8 cellular contexts compared by ENCODE assay signal in genomic region chr11:46392421-46393230, GRCh38. TPM values are rescaled to one million over a fixed set of nuclear protein-coding genes. Genes with fewer than 3 reads are reported as not detected.
DNase-seq lines count a peak whose midpoint lies in the region; ATAC-seq, FAIRE-seq and TF ChIP-seq lines count a peak whose summit lies in the region.

No MANE protein-coding gene starts in this region.

- no peaks in the 10 kb centered on the region for H3K9me1 ChIP-seq in keratinocyte (ENCODE audit: control insufficient read depth, extremely low read depth, insufficient read depth, low read length)

- peak overlapping the region; percentile 75 for H3K4me2 ChIP-seq in keratinocyte (ENCODE audit: control insufficient read depth, extremely low read depth, insufficient read depth, low read depth, low read length)

- no peak for TF ChIP-seq CTCF in keratinocyte (optimal IDR thresholded peaks at IDR 0.05 in 1 of 3, IDR thresholded peaks at IDR 0.05 in 1 of 3, conservative IDR thresholded peaks at IDR 0.05 in 1 of 3; ENCODE audit: extremely low read depth in 1 of 3, insufficient read depth in 2 of 3, low read length in 3 of 3)

- no peaks in the 10 kb centered on the region for H3K79me2 ChIP-seq in keratinocyte (ENCODE audit: control insufficient read depth, insufficient read depth, low read length)

- H3K27me3 ChIP-seq in keratinocyte (ENCODE audit: control insufficient read depth, extremely low read depth, insufficient read depth, low read length): peaks cover 58% of the 10 kb centered on the region

- peaks cover 7 to 11% of the 10 kb centered on the region in 2 experiments for H3K36me3 ChIP-seq in keratinocyte (ENCODE audit: control insufficient read depth in 2 of 2, extremely low read depth in 1 of 2, insufficient read depth in 2 of 2, low read length in 2 of 2)

- no peak overlapping the region for H3K9ac ChIP-seq in keratinocyte (ENCODE audit: control insufficient read depth, extremely low read depth, insufficient read depth, low read length)

- peaks cover 13% of the 10 kb centered on the region for H3K4me1 ChIP-seq in keratinocyte (ENCODE audit: control insufficient read depth, extremely low read depth, insufficient read depth, low read length)

- dilution Hi-C loops in keratinocyte (cut with MboI; ENCODE audit: extremely low pct_ligation_motif_present, low sequenced_read_pairs): no loop called here

- ATAC-seq in GM21529 (IDR thresholded peaks at IDR 0.05; ENCODE audit: unreplicated experiment) (peak; percentile 67), GM18873 (IDR thresholded peaks at IDR 0.05; ENCODE audit: low FRiP score, unreplicated experiment) (no peak)

- peak overlapping the region; percentile 24 to 34 (median 25) for H3K4me3 ChIP-seq in keratinocyte (ENCODE audit: control insufficient read depth in 2 of 3, extremely low read depth in 1 of 3, insufficient read depth in 2 of 3, low read depth in 1 of 3, low read length in 3 of 3)

- no peaks in the 10 kb centered on the region for H3K9me3 ChIP-seq in keratinocyte (ENCODE audit: control insufficient read depth, low read depth, low read length)

- H4K20me1 ChIP-seq in keratinocyte (ENCODE audit: control insufficient read depth, extremely low read depth, insufficient read depth, low read length): peaks cover 8% of the 10 kb centered on the region

- DNase-seq in COLO829 (ENCODE audit: low spot score) (peak; percentile 87), LHCN-M2 (ENCODE audit: low read depth) (peak; percentile 70), keratinocyte (ENCODE audit: low read depth, low spot score) (peak; percentile 21)
- DNase-seq in activated CD4-positive, CD25-positive, alpha-beta regulatory T cell (lab: John Stamatoyannopoulos, UW): peak; percentile 51 to 61 (median 57)
- DNase-seq in central memory CD4-positive, alpha-beta T cell: peak; percentile 72
- peak; percentile 49 to 63 for DNase-seq in stimulated activated CD4-positive, alpha-beta T cell treated with anti-CD3 and anti-CD28 coated beads, Interleukin-12 subunit alpha, Interleukin-12 subunit beta, amount 100 ng/mL, for 24 hours (ENCODE audit: low read depth in 2 of 2)

- no peak for FAIRE-seq in keratinocyte (lab: Jason Lieb, UNC)

- no peak overlapping the region for H2AFZ ChIP-seq in keratinocyte (ENCODE audit: control insufficient read depth, low read length)

- H3K27ac ChIP-seq in keratinocyte (ENCODE audit: control insufficient read depth, insufficient read depth, low read length): no peak overlapping the region

RNA-seq across cellular contexts. Expression of gene CHRM4, which starts 1.1 kb away (rescaled TPM):
- 0.19 and 0.29 TPM in 2 replicates for total RNA-seq in LHCN-M2 (2014; rRNA removed)
- polyA plus RNA-seq in LHCN-M2 (2012): 0.15 TPM
- polyA plus RNA-seq in keratinocyte: 0.06 TPM in 1 of 3 replicates, not detected in the others
- polyA plus RNA-seq in keratinocyte (2011; ENCODE audit: low read depth): not detected
- not detected in 2 replicates for polyA plus RNA-seq in keratinocyte (2011; cell fraction: cytosol; rRNA removed)
- 0.10 and 0.21 TPM in 2 replicates for polyA plus RNA-seq in keratinocyte (2011; cell fraction: nucleus; rRNA removed)
- 0.17 TPM in 1 of 2 replicates, not detected in the other for polyA plus RNA-seq in keratinocyte (2012; ENCODE audit: low replicate concordance)
- polyA minus RNA-seq in keratinocyte: 0.42 TPM in 1 of 3 replicates, not detected in the others
- polyA minus RNA-seq in keratinocyte (2011; cell fraction: cytosol; rRNA and poly(A)+ RNA removed): not detected
- 0.42 TPM in 1 of 2 replicates, not detected in the other for polyA minus RNA-seq in keratinocyte (2011; cell fraction: nucleus; rRNA and poly(A)+ RNA removed)

RNA-seq across cellular contexts. Expression of gene MDK, which starts 11.2 kb away (rescaled TPM):
- 184 and 234 TPM in 2 replicates for total RNA-seq in LHCN-M2 (2014; rRNA removed)
- polyA plus RNA-seq in LHCN-M2 (2012): 272 TPM
- polyA plus RNA-seq in keratinocyte: 5.4 to 8.8 TPM (median 6.5 TPM) in 3 replicates
- 3.9 TPM for polyA plus RNA-seq in keratinocyte (2011; ENCODE audit: low read depth)
- polyA plus RNA-seq in keratinocyte (2011; cell fraction: cytosol; rRNA removed): 8.3 and 14.2 TPM in 2 replicates
- polyA plus RNA-seq in keratinocyte (2011; cell fraction: nucleus; rRNA removed): 6.0 and 10.3 TPM in 2 replicates
- 6.6 and 8.0 TPM in 2 replicates for polyA plus RNA-seq in keratinocyte (2012; ENCODE audit: low replicate concordance)
- 1.2 to 4.6 TPM (median 1.5 TPM) in 3 replicates for polyA minus RNA-seq in keratinocyte
- polyA minus RNA-seq in keratinocyte (2011; cell fraction: cytosol; rRNA and poly(A)+ RNA removed): 7.7 TPM
- polyA minus RNA-seq in keratinocyte (2011; cell fraction: nucleus; rRNA and poly(A)+ RNA removed): 1.3 and 1.5 TPM in 2 replicates

RNA-seq across cellular contexts. Expression of gene DGKZ, which starts 45.4 kb away (rescaled TPM):
- 69.7 and 92.5 TPM in 2 replicates for total RNA-seq in LHCN-M2 (2014; rRNA removed)
- 50.2 TPM for polyA plus RNA-seq in LHCN-M2 (2012)
- polyA plus RNA-seq in keratinocyte: 23.3 to 43.9 TPM (median 39.1 TPM) in 3 replicates
- 31.5 TPM for polyA plus RNA-seq in keratinocyte (2011; ENCODE audit: low read depth)
- 22.4 and 46.3 TPM in 2 replicates for polyA plus RNA-seq in keratinocyte (2011; cell fraction: cytosol; rRNA removed)
- 69.8 and 91.7 TPM in 2 replicates for polyA plus RNA-seq in keratinocyte (2011; cell fraction: nucleus; rRNA removed)
- polyA plus RNA-seq in keratinocyte (2012; ENCODE audit: low replicate concordance): 25.8 and 54.2 TPM in 2 replicates
- polyA minus RNA-seq in keratinocyte: 40.2 to 144 TPM (median 43.0 TPM) in 3 replicates
- 107 TPM for polyA minus RNA-seq in keratinocyte (2011; cell fraction: cytosol; rRNA and poly(A)+ RNA removed)
- 46.5 and 51.3 TPM in 2 replicates for polyA minus RNA-seq in keratinocyte (2011; cell fraction: nucleus; rRNA and poly(A)+ RNA removed)

Comparison
In these comparisons a context has a peak if more than half of its experiments do, and no peak if none do; other contexts are left out.
1. DNase-seq: peak in every context shown above with its lines; median percentile 87 in COLO829; 72 in central memory CD4-positive, alpha-beta T cell; 70 in LHCN-M2; 57 in activated CD4-positive, CD25-positive, alpha-beta regulatory T cell; 56 in stimulated activated CD4-positive, alpha-beta T cell treated with anti-CD3 and anti-CD28 coated beads, Interleukin-12 subunit alpha, Interleukin-12 subunit beta, amount 100 ng/mL, for 24 hours; 21 in keratinocyte.